8 cellular contexts compared by ENCODE assay signal in the genomic region with DNA sequence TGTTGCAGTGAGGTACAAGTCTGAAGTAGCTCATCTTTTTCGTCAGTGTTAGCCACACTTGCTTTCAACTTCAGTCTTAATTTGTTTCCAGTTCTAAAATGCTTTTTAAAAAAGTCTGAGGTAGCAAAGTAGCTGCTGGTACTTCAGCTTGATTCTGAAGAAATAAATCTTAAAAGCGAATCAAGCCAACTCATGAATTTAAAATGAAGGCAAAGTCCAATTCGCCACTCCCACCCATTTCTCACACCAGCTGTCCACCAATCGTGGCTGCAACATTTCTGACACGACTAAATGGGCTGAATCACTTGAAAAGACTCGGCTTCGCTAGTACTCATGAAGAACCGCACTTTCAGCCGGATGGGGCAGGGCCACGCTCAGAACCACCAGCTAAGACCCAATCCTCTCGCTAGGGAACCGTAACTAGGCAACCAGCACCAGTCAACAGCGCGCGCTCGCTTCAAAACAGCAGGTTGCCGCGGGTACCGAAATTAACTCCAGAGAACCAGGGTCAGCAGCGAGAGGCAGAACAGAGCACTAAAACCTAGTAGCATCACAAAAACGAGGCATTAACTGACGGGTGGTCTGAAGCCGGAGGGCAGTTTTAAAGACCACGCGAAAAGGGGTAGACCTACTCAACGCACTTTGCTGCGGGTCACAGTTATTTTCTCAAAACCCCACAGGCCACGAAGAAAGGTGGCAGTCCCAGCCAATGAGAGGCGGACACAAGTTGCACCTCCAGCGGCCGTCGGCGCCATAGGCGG. TPM values are rescaled to one million over a fixed set of nuclear protein-coding genes. Genes with fewer than 3 reads are reported as not detected.
A peak's percentile ranks its signal among the peaks of the same experiment; 100 is the strongest.
DNase-seq lines count a peak whose midpoint lies in the region; ATAC-seq, FAIRE-seq and TF ChIP-seq lines count a peak whose summit lies in the region.

No MANE protein-coding gene starts in this region.

- under 1% methylated on average over 20 of the region's 34 CpGs for WGBS in A549 (ENCODE audit: missing lambda C conversion rate)

- DNase-seq in A549 (ENCODE audit: low read depth in 1 of 2, low spot score in 1 of 2) = peak; percentile 52 to 75
- peak; percentile 27 for DNase-seq in NCI-H526 treated with DMSO at 0.1 percent for 48 hours (lab: John Stamatoyannopoulos, UW)
- DNase-seq in activated CD8-positive, alpha-beta memory T cell treated with anti-CD3 and anti-CD28 coated beads for 24 hours = peak; percentile 86
- DNase-seq in effector CD4-positive, alpha-beta T cell = peak; percentile 93
- peak; percentile 88 for DNase-seq in lower lobe of right lung
- DNase-seq in stimulated activated CD4-positive, alpha-beta T cell treated with anti-CD3 and anti-CD28 coated beads, TNF-alpha, amount 100 ng/mL, for 24 hours (ENCODE audit: low read depth in 3 of 3) = peak; percentile 63 to 79 (median 77)

- H3K4me3 ChIP-seq in A549 = peak overlapping the region; percentile 99
- peak overlapping the region; percentile 74 for H3K4me3 ChIP-seq in lower lobe of right lung

- TF ChIP-seq CTCF in A549 (IDR thresholded peaks at IDR 0.05) = no peak
- no peak for TF ChIP-seq CTCF in lower lobe of right lung (IDR thresholded peaks at IDR 0.05)

- TF ChIP-seq EP300 in A549 (IDR thresholded peaks at IDR 0.05) = no peak

- peak overlapping the region; percentile 72 for H3K4me2 ChIP-seq in A549

- H3K27ac ChIP-seq in A549 (peak overlapping the region; percentile 99 to 100), lower lobe of right lung (peak overlapping the region; percentile 100)

- no peak for TF ChIP-seq POLR2A in A549 (IDR thresholded peaks at IDR 0.05; ENCODE audit: low read length)

- CTCF ChIA-PET in A549 (lab: Yijun Ruan, JAX) = interaction anchor here (2.1 kb wide), 1 partner anchor 38 kb away, joined by 7 read pairs; the partner anchor contains the start of gene MTFR2

- intact Hi-C loops in lower lobe of right lung (cut with DNase I) = no loop called here

- peaks cover 32% of the 10 kb centered on the region for H3K4me1 ChIP-seq in A549
- H3K4me1 ChIP-seq in lower lobe of right lung = peaks cover 56% of the 10 kb centered on the region

- FAIRE-seq in A549 (lab: Jason Lieb, UNC) = no peak

- POLR2A ChIA-PET in A549 (lab: Yijun Ruan, JAX) = interaction anchor here (0.7 to 3.7 kb wide), 8 partner anchors 10 to 791 kb away, joined by 3 to 33 read pairs (median 8); partner anchors contain the start of genes AHI1 and MTFR2

- ATAC-seq in A549 (peak; percentile 64 to 75), GM18867 (IDR thresholded peaks at IDR 0.05; ENCODE audit: unreplicated experiment) (peak; percentile 45), HG03175 (IDR thresholded peaks at IDR 0.05; ENCODE audit: unreplicated experiment) (peak; percentile 51), lower lobe of right lung (peak; percentile 81 to 82)

- no peaks in the 10 kb centered on the region for H3K27me3 ChIP-seq in lower lobe of right lung (ENCODE audit: low read depth)

- H3K36me3 ChIP-seq in lower lobe of right lung = no peaks in the 10 kb centered on the region

- TF ChIP-seq RAD21 in A549 (conservative IDR thresholded peaks at IDR 0.05 in 1 of 2, IDR thresholded peaks at IDR 0.05 in 1 of 2) = no peak

- no peaks in the 10 kb centered on the region for H3K9me3 ChIP-seq in A549
- H3K9me3 ChIP-seq in lower lobe of right lung = no peaks in the 10 kb centered on the region

TF ChIP-seq in A549, 52 proteins besides CTCF, POLR2A, EP300 and RAD21:
- TF ChIP-seq JUN (IDR thresholded peaks at IDR 0.05) (no peak), HOXA7 (CRISPR knock-in tag; IDR thresholded peaks at IDR 0.05) (0 out of 2 replicates have a peak, but pooled peaks have one; percentile 62), HOXB13 (CRISPR knock-in tag; IDR thresholded peaks at IDR 0.05; ENCODE audit: low read depth) (no peak), FOXS1 (CRISPR knock-in tag; IDR thresholded peaks at IDR 0.05) (no peak), MAFK (IDR thresholded peaks at IDR 0.05; ENCODE audit: partially characterized antibody) (peak; percentile 48), SREBF2 (IDR thresholded peaks at IDR 0.05) (no peak)
- TF ChIP-seq, protein P1, sequence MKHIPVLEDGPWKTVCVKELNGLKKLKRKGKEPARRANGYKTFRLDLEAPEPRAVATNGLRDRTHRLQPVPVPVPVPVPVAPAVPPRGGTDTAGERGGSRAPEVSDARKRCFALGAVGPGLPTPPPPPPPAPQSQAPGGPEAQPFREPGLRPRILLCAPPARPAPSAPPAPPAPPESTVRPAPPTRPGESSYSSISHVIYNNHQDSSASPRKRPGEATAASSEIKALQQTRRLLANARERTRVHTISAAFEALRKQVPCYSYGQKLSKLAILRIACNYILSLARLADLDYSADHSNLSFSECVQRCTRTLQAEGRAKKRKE (CRISPR knock-in tag; IDR thresholded peaks at IDR 0.05; ENCODE audit: low read depth) = no peak

RNA-seq across cellular contexts. Expression of gene BCLAF1, which starts 0.9 kb away (rescaled TPM):
- polyA plus RNA-seq in A549 (2011; rRNA removed) (88.4 and 122 TPM in 2 replicates), A549 (2017; fragmentation: RNase III; extraction: RNeasy Plus Mini Kit Qiagen cat#74134 plus additional on column Dnase treatment) (96.0 to 106 TPM (median 98.3 TPM) in 3 replicates)
- polyA plus RNA-seq in A549 (2012; cell fraction: cytosol; rRNA removed) = 13.4 and 14.5 TPM in 2 replicates
- polyA plus RNA-seq in A549 (2012; cell fraction: nucleus; rRNA removed) = 13.4 and 13.8 TPM in 2 replicates
- polyA minus RNA-seq in A549 (2011; rRNA and poly(A)+ RNA removed) = 66.5 and 73.8 TPM in 2 replicates
- 132 TPM for total RNA-seq in lower lobe of right lung

RNA-seq across cellular contexts. Expression of gene MTFR2, which starts 38.6 kb away (rescaled TPM):
- polyA plus RNA-seq in A549 (2011; rRNA removed) = 17.4 and 20.1 TPM in 2 replicates
- polyA plus RNA-seq in A549 (2012; cell fraction: cytosol; rRNA removed) = 17.4 and 17.6 TPM in 2 replicates
- 15.4 and 21.6 TPM in 2 replicates for polyA plus RNA-seq in A549 (2012; cell fraction: nucleus; rRNA removed)
- 11.3 to 11.8 TPM (median 11.6 TPM) in 3 replicates for polyA plus RNA-seq in A549 (2017; fragmentation: RNase III; extraction: RNeasy Plus Mini Kit Qiagen cat#74134 plus additional on column Dnase treatment)
- 13.5 and 16.9 TPM in 2 replicates for polyA minus RNA-seq in A549 (2011; rRNA and poly(A)+ RNA removed)
- total RNA-seq in lower lobe of right lung = 1.5 TPM

Comparison
In these comparisons a context has a peak if more than half of its experiments do, and no peak if none do; other contexts are left out.
1. Peak in every context shown above with its lines: DNase-seq, ATAC-seq, H3K4me3 ChIP-seq and H3K27ac ChIP-seq.
2. DNase-seq: peak in every context shown above with its lines; median percentile 93 in effector CD4-positive, alpha-beta T cell; 88 in lower lobe of right lung; 86 in activated CD8-positive, alpha-beta memory T cell treated with anti-CD3 and anti-CD28 coated beads for 24 hours; 77 in stimulated activated CD4-positive, alpha-beta T cell treated with anti-CD3 and anti-CD28 coated beads, TNF-alpha, amount 100 ng/mL, for 24 hours; 64 in A549; 27 in NCI-H526 treated with DMSO at 0.1 percent for 48 hours.